ENCODE assay signal across 1 cellular context in the genomic region with DNA sequence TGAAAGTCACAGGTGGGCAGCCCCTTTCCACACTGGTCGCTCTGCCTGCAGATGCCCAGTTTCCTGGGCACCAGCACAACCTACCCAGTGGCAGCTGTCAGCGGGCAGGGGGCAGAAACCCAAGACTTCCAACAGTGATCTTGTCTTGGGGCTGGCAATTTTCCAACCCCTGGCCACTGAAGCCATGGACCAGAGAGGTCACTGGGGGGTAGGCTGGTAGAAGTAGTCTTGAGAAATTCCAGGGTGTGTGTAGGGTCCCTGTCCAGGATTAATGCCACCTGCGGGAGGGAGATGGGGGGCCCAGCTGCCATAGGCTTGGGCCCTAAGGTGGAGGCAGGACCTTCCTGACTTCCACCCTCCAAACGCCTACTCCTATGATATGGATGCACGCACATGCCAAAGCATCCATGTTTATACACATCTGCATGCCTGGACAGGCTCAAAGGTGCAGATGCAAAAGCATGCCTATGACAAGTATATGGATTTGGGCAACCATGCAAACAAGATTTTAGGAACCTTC.
TF ChIP-seq lines count a peak whose summit lies in the region.

No MANE protein-coding gene starts in this region.

TF ChIP-seq in K562, 482 proteins besides CTCF, POLR2A, EP300 and RAD21:
- TF ChIP-seq, protein P1, sequence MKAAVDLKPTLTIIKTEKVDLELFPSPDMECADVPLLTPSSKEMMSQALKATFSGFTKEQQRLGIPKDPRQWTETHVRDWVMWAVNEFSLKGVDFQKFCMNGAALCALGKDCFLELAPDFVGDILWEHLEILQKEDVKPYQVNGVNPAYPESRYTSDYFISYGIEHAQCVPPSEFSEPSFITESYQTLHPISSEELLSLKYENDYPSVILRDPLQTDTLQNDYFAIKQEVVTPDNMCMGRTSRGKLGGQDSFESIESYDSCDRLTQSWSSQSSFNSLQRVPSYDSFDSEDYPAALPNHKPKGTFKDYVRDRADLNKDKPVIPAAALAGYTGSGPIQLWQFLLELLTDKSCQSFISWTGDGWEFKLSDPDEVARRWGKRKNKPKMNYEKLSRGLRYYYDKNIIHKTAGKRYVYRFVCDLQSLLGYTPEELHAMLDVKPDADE (conservative IDR thresholded peaks at IDR 0.05; ENCODE audit: control insufficient read depth, low read depth, low read length), result no peak
- TF ChIP-seq NFIC (IDR thresholded peaks at IDR 0.05), result 0 out of 2 replicates have a peak, but pooled peaks have one; percentile 9
